31 cellular contexts compared by ENCODE assay signal in the genomic region with DNA sequence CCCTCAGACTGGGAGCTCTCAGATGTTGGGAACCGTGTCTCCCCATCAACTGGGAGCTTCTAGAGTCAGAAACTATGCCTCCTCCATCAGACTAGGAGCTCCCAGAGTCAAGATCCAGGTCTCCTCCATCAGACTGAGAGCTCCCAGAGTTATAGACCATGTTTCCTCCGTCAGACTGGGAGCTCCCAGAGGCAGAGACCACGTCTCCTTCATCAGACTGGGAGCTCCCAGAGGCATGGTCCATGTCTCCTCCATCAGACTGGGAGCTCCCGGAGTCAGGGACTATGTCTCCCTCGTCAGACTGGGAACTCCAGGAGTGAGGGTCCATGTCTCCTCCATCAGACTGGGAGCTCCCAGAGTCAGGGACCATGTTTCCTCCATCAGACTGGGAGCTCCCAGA. TPM values are rescaled to one million over a fixed set of nuclear protein-coding genes. Genes with fewer than 3 reads are reported as not detected.
"Had no signal": no experiment of that assay in that cellular context is flagged by ENCODE, and none has a peak within 500 bp of the region (broad histone marks: within the 10 kb centered on the region; RNA-seq: fewer than 3 reads in every experiment).

No MANE protein-coding gene starts in this region.

- ATAC-seq: stimulated activated effector memory CD8-positive, alpha-beta T cell treated with anti-CD3 and anti-CD28 coated beads, Interleukin-12 subunit alpha, Interleukin-12 subunit beta, amount 100 ng/mL, for 72 hours; stimulated activated memory B cell treated with anti-CD40 and anti-IgM and Interleukin-4, amounts not matched to agents 10 μg/mL and 1 μg/mL and 100 μg/mL, for 72 hours; stimulated activated naive B cell treated with anti-CD40 and anti-IgM and Interleukin-4, amounts not matched to agents 10 μg/mL and 1 μg/mL and 100 μg/mL, for 72 hours; stimulated activated naive CD8-positive, alpha-beta T cell treated with anti-CD3 and anti-CD28 coated beads, Interleukin-15, amount 100 ng/mL, for 72 hours; stimulated activated naive CD8-positive, alpha-beta T cell treated with anti-CD3 and anti-CD28 coated beads, Interleukin-15, Interleukin-2, amounts not matched to agents 100 U/mL and 50 U/mL, for 24 hours; upper lobe of right lung had no signal

- H3K27ac ChIP-seq: stomach, suprapubic skin, testis, thoracic aorta, thyroid gland, tibial artery, tibial nerve, transverse colon, upper lobe of left lung, upper lobe of right lung, uterus, vagina had no signal

- FAIRE-seq: urothelium cell line had no signal

- H3K4me1 ChIP-seq: stomach, suprapubic skin, testis, tibial artery, tibial nerve, transverse colon, upper lobe of left lung, upper lobe of right lung, uterus, vagina had no signal

- H3K27me3 ChIP-seq: stomach, suprapubic skin, testis, thyroid gland, tibial nerve, transverse colon, upper lobe of left lung, upper lobe of right lung, uterus, vagina had no signal

- DNase-seq: stimulated activated CD4-positive, alpha-beta T cell treated with anti-CD3 and anti-CD28 coated beads, Interleukin-2, amount 100 ng/mL, for 48 hours; stimulated activated CD4-positive, alpha-beta T cell treated with anti-CD3 and anti-CD28 coated beads, Interleukin-4, amount 100 ng/mL, for 1 hour; stimulated activated CD4-positive, alpha-beta T cell treated with anti-CD3 and anti-CD28 coated beads, Interleukin-4, amount 100 ng/mL, for 24 hours; stimulated activated CD4-positive, alpha-beta T cell treated with anti-CD3 and anti-CD28 coated beads, Interleukin-4, amount 100 ng/mL, for 4 hours; stimulated activated CD8-positive, alpha-beta memory T cell treated with anti-CD3 and anti-CD28 coated beads, Interleukin-4, amount 100 ng/mL, for 48 hours; stimulated activated naive B cell treated with anti-CD40 and anti-IgM and Interleukin-4, amounts not matched to agents 10 μg/mL and 1 μg/mL and 100 μg/mL, for 72 hours; stimulated activated naive CD4-positive, alpha-beta T cell; stimulated activated naive CD4-positive, alpha-beta T cell treated with Interleukin-2 at 50 U/mL for 16 hours; stimulated activated naive CD8-positive, alpha-beta T cell treated with anti-CD3 and anti-CD28 coated beads, Interleukin-15, amount 100 ng/mL, for 72 hours; stimulated activated naive CD8-positive, alpha-beta T cell treated with anti-CD3 and anti-CD28 coated beads, Interleukin-15, Interleukin-2, amounts not matched to agents 100 U/mL and 50 U/mL, for 24 hours; stomach; substantia nigra; testis; thyroid gland; tibial artery; transverse colon; trophoblast cell; upper lobe of left lung; upper lobe of right lung; uterus had no signal

- H3K9me3 ChIP-seq: stomach, suprapubic skin, testis, thoracic aorta, thyroid gland, tibial artery, tibial nerve, transverse colon, upper lobe of left lung, upper lobe of right lung, uterus, vagina had no signal

- H3K36me3 ChIP-seq: stomach, suprapubic skin, thoracic aorta, thyroid gland, tibial artery, tibial nerve, transverse colon, upper lobe of left lung, upper lobe of right lung, uterus, vagina had no signal

- H3K4me3 ChIP-seq: stomach, suprapubic skin, testis, thoracic aorta, thyroid gland, tibial artery, tibial nerve, transverse colon, upper lobe of left lung, upper lobe of right lung, uterus, vagina had no signal

RNA-seq across cellular contexts. Expression of gene CEACAM16, which starts 10.0 kb away (rescaled TPM):
- total RNA-seq: stomach, subcutaneous adipose tissue, suprapubic skin, temporal lobe, thoracic aorta, tibial nerve, transverse colon, upper lobe of left lung, upper lobe of right lung, ureter, urinary bladder, uterus, vagina had no signal
- polyA plus RNA-seq: stomach, urinary bladder had no signal
